In genomic region chr16:17293813-17294558, GRCh38 we compare ENCODE assay signal across 2 cellular contexts.
A peak's percentile ranks its signal among the peaks of the same experiment; 100 is the strongest.
TF ChIP-seq lines count a peak whose summit lies in the region.

No MANE protein-coding gene starts in this region.

TF ChIP-seq in HepG2, 621 proteins besides CTCF, POLR2A, EP300 and RAD21:
- TF ChIP-seq ZNF609 (CRISPR knock-in tag; IDR thresholded peaks at IDR 0.05; ENCODE audit: borderline replicate concordance), result no peak
- TF ChIP-seq ZNF768 (CRISPR knock-in tag; IDR thresholded peaks at IDR 0.05), result peak; percentile 56; the same call in 1 of the 2 replicates
- no peak for TF ChIP-seq BCLAF1 (IDR thresholded peaks at IDR 0.05)
- no peak for TF ChIP-seq NAIF1 (CRISPR knock-in tag; IDR thresholded peaks at IDR 0.05; ENCODE audit: borderline replicate concordance)

TF ChIP-seq in H1, 55 proteins besides CTCF, POLR2A, EP300 and RAD21:
- TF ChIP-seq SP4 (IDR thresholded peaks at IDR 0.05; ENCODE audit: low read length) (no peak), KDM1A (IDR thresholded peaks at IDR 0.05; ENCODE audit: borderline replicate concordance, low read length) (peak; percentile 53; the same call in 1 of the 2 replicates), SIN3A (conservative IDR thresholded peaks at IDR 0.05 in 1 of 2, IDR thresholded peaks at IDR 0.05 in 1 of 2; ENCODE audit: low read depth in 1 of 2, low read length in 2 of 2) (no peak), MAX (IDR thresholded peaks at IDR 0.05) (no peak)
